In the genomic region with DNA sequence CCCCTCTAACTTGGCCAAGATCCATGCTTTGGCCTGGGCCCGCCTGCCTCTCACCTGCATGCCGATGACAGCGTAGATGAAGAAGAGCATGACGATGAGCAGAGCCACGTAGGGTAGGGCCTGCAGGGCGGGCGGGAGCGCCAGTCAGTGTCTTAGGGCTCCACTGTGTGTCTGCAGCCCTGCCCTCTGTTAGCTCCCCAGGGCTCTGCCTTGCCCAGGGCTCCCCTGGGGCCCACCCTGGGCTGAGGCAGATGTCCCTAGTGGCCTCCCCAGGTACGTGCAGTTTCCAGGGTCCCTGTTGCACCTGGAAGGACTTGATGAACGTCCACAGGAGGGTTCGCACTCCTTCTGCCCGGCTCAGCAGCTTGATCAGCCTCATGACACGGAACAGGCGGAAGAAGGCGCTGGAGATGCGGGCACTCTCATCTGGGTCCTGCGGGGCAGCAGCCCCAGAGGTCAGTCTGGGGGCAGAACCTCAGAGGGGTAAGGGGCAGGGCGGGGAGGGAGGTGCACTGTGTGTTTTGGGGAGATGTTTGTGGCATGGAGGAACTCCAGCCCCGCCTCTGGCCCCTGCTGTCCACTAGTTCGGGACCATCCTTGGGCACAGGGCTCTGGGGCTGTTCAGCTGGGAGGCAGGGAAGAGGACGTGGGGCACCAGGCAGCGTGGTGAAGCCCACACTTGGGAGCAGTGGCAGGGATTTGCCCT, we compare ENCODE assay signal across 16 cellular contexts. TPM values are rescaled to one million over a fixed set of nuclear protein-coding genes. Genes with fewer than 3 reads are reported as not detected.
DNase-seq lines count a peak whose midpoint lies in the region; ATAC-seq, FAIRE-seq and TF ChIP-seq lines count a peak whose summit lies in the region.
"Had no signal": no experiment of that assay in that cellular context is flagged by ENCODE, and none has a peak within 500 bp of the region (broad histone marks: within the 10 kb centered on the region; RNA-seq: fewer than 3 reads in every experiment).

No MANE protein-coding gene starts in this region.

- CTCF ChIA-PET in A549 (lab: Yijun Ruan, JAX): no interaction called here

- peak; percentile 58 to 75; a peak in 4 of 6 replicates for ATAC-seq in A549

- POLR2A ChIA-PET in A549 (lab: Yijun Ruan, JAX): no interaction called here

- TF ChIP-seq RAD21 in A549 (conservative IDR thresholded peaks at IDR 0.05 in 1 of 2, IDR thresholded peaks at IDR 0.05 in 1 of 2): no peak

- in situ Hi-C loops in brain microvascular endothelial cell (cut with HindIII; ENCODE audit: low pct_ligation_motif_present, low sequenced_read_pairs): no loop called here

- no peak for DNase-seq in A549 (ENCODE audit: low read depth in 1 of 2, low spot score in 1 of 2)
- no peak for DNase-seq in GM12864 (ENCODE audit: low read depth)
- peak; percentile 9 for DNase-seq in NB4 (ENCODE audit: low read depth)
- no peak for DNase-seq in brain microvascular endothelial cell
- no peak for DNase-seq in NCI-H2081 (lab: John Stamatoyannopoulos, UW)
- DNase-seq in HuH-7.5 (ENCODE audit: low spot score): no peak
- no peak for DNase-seq in GM03348 (ENCODE audit: low spot score)
- no peak for DNase-seq in prostate gland (ENCODE audit: low spot score)
- DNase-seq: activated T-cell treated with anti-CD3 and anti-CD28 coated beads, Interleukin-2, amount 50 U/mL, for 1 hour; dermis blood vessel endothelial cell; NCI-H2029 treated with DMSO at 0.1 percent for 48 hours; NCI-H526 treated with DMSO at 0.1 percent for 48 hours had no signal

- H3K4me3 ChIP-seq in A549: no peak overlapping the region
- H3K4me3 ChIP-seq in GM12864 (ENCODE audit: low read depth, low read length): no peak overlapping the region
- no peak overlapping the region for H3K4me3 ChIP-seq in NB4 (ENCODE audit: low read depth, low read length)
- H3K4me3 ChIP-seq in brain microvascular endothelial cell (ENCODE audit: low read depth, low read length): no peak overlapping the region
- no peak overlapping the region for H3K4me3 ChIP-seq in prostate gland
- H3K4me3 ChIP-seq: breast epithelium, smooth muscle cell had no signal

- intact Hi-C loops in prostate gland (cut with DNase I): no loop called here

- TF ChIP-seq EP300 in A549 (IDR thresholded peaks at IDR 0.05): no peak

- TF ChIP-seq POLR2A in A549 (IDR thresholded peaks at IDR 0.05; ENCODE audit: low read length) (no peak), NB4 (IDR thresholded peaks at IDR 0.05; ENCODE audit: extremely low read depth, insufficient read length) (no peak), prostate gland (IDR thresholded peaks at IDR 0.05) (no peak)

- TF ChIP-seq CTCF in A549 (IDR thresholded peaks at IDR 0.05) (no peak), GM12864 (IDR thresholded peaks at IDR 0.05; ENCODE audit: low read depth, low read length, missing control alignments) (peak; percentile 35), NB4 (IDR thresholded peaks at IDR 0.05; ENCODE audit: low read depth, low read length) (peak; percentile 4), brain microvascular endothelial cell (IDR thresholded peaks at IDR 0.05; ENCODE audit: low read depth, low read length, missing control alignments) (peak; percentile 13), prostate gland (IDR thresholded peaks at IDR 0.05) (no peak)

- no peak for FAIRE-seq in A549 (lab: Jason Lieb, UNC)
- FAIRE-seq: TTC549 had no signal

- H3K27ac ChIP-seq in A549 (no peak overlapping the region), brain microvascular endothelial cell (no peak overlapping the region), prostate gland (no peak overlapping the region)
- H3K27ac ChIP-seq: breast epithelium, epithelial cell of prostate had no signal

- 79% methylated on average over 19 of the region's 22 CpGs for WGBS in A549 (ENCODE audit: missing lambda C conversion rate)
- 93% methylated on average over 22 of the region's 22 CpGs for WGBS in prostate gland

- H3K36me3 ChIP-seq in brain microvascular endothelial cell (replicated peaks) (no peaks in the 10 kb centered on the region), prostate gland (no peaks in the 10 kb centered on the region)
- H3K36me3 ChIP-seq: breast epithelium had no signal

- H3K27me3 ChIP-seq in brain microvascular endothelial cell (replicated peaks) (peaks cover 19% of the 10 kb centered on the region), prostate gland (replicated peaks; ENCODE audit: insufficient read depth) (no peaks in the 10 kb centered on the region)

- H3K4me1 ChIP-seq in A549: no peaks in the 10 kb centered on the region
- no peaks in the 10 kb centered on the region for H3K4me1 ChIP-seq in prostate gland (replicated peaks)
- H3K4me1 ChIP-seq: breast epithelium had no signal

- H3K9me3 ChIP-seq in A549 (no peaks in the 10 kb centered on the region), prostate gland (no peaks in the 10 kb centered on the region)
- H3K9me3 ChIP-seq: breast epithelium had no signal

- H3K4me2 ChIP-seq in A549: no peak overlapping the region
- H3K4me2 ChIP-seq: smooth muscle cell had no signal

TF ChIP-seq in A549, 52 proteins besides CTCF, POLR2A, EP300 and RAD21:
- TF ChIP-seq CHD4 (IDR thresholded peaks at IDR 0.05; ENCODE audit: borderline replicate concordance): no peak
- TF ChIP-seq EHF (CRISPR knock-in tag; IDR thresholded peaks at IDR 0.05): no peak
- TF ChIP-seq CBX8 (IDR thresholded peaks at IDR 0.05): no peak
- no peak for TF ChIP-seq HEYL (CRISPR knock-in tag; IDR thresholded peaks at IDR 0.05)
- TF ChIP-seq ZFP36 (IDR thresholded peaks at IDR 0.05; ENCODE audit: borderline replicate concordance, partially characterized antibody): no peak
- TF ChIP-seq FOSB (CRISPR knock-in tag; IDR thresholded peaks at IDR 0.05): no peak
- no peak for TF ChIP-seq RNF2 (IDR thresholded peaks at IDR 0.05; ENCODE audit: borderline replicate concordance, low read depth)
- no peak for TF ChIP-seq ESRRA (IDR thresholded peaks at IDR 0.05; ENCODE audit: borderline replicate concordance, low read length)
- TF ChIP-seq HOXA7 (CRISPR knock-in tag; IDR thresholded peaks at IDR 0.05): no peak
- TF ChIP-seq, protein P1, sequence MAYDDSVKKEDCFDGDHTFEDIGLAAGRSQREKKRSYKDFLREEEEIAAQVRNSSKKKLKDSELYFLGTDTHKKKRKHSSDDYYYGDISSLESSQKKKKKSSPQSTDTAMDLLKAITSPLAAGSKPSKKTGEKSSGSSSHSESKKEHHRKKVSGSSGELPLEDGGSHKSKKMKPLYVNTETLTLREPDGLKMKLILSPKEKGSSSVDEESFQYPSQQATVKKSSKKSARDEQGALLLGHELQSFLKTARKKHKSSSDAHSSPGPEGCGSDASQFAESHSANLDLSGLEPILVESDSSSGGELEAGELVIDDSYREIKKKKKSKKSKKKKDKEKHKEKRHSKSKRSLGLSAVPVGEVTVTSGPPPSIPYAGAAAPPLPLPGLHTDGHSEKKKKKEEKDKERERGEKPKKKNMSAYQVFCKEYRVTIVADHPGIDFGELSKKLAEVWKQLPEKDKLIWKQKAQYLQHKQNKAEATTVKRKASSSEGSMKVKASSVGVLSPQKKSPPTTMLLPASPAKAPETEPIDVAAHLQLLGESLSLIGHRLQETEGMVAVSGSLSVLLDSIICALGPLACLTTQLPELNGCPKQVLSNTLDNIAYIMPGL (CRISPR knock-in tag; IDR thresholded peaks at IDR 0.05; ENCODE audit: borderline replicate concordance): no peak
- TF ChIP-seq, protein P2, sequence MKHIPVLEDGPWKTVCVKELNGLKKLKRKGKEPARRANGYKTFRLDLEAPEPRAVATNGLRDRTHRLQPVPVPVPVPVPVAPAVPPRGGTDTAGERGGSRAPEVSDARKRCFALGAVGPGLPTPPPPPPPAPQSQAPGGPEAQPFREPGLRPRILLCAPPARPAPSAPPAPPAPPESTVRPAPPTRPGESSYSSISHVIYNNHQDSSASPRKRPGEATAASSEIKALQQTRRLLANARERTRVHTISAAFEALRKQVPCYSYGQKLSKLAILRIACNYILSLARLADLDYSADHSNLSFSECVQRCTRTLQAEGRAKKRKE (CRISPR knock-in tag; IDR thresholded peaks at IDR 0.05; ENCODE audit: low read depth): no peak
- no peak for TF ChIP-seq ZC3H11A (IDR thresholded peaks at IDR 0.05)
- no peak for TF ChIP-seq CHD2 (IDR thresholded peaks at IDR 0.05; ENCODE audit: low read length, partially characterized antibody)

RNA-seq across cellular contexts. Expression of a gene that starts 29.8 kb away (rescaled TPM):
- polyA plus RNA-seq in A549 (2011; rRNA removed): 3.6 and 3.8 TPM in 2 replicates
- polyA plus RNA-seq in A549 (2012; cell fraction: cytosol; rRNA removed): 2.7 and 3.6 TPM in 2 replicates
- 10.1 and 11.6 TPM in 2 replicates for polyA plus RNA-seq in A549 (2012; cell fraction: nucleus; rRNA removed)
- 1.3 to 1.5 TPM (median 1.4 TPM) in 3 replicates for polyA plus RNA-seq in A549 (2017; fragmentation: RNase III; extraction: RNeasy Plus Mini Kit Qiagen cat#74134 plus additional on column Dnase treatment)
- 5.2 and 7.1 TPM in 2 replicates for polyA minus RNA-seq in A549 (2011; rRNA and poly(A)+ RNA removed)
- total RNA-seq in prostate gland: 10 to 100 TPM in 1 of 2 donors, under 1 TPM in 1; 0.46 to 10.5 TPM

RNA-seq across cellular contexts. Expression of a gene that starts 58.9 kb away (rescaled TPM):
- 0.01 and 0.03 TPM in 2 replicates for polyA plus RNA-seq in A549 (2011; rRNA removed)
- polyA plus RNA-seq in A549 (2012; cell fraction: cytosol; rRNA removed): under 0.01 and 0.01 TPM in 2 replicates
- 0.01 TPM in 1 of 2 replicates, not detected in the other for polyA plus RNA-seq in A549 (2012; cell fraction: nucleus; rRNA removed)
- polyA plus RNA-seq in A549 (2017; fragmentation: RNase III; extraction: RNeasy Plus Mini Kit Qiagen cat#74134 plus additional on column Dnase treatment): not detected in 3 replicates
- 0.05 and 0.08 TPM in 2 replicates for polyA minus RNA-seq in A549 (2011; rRNA and poly(A)+ RNA removed)
- under 1 TPM in 1 of 2 donors, not detected in 1; 0.55 TPM for total RNA-seq in prostate gland
- total RNA-seq: breast epithelium, dermis blood vessel endothelial cell, smooth muscle cell had no signal
- polyA plus RNA-seq: smooth muscle cell had no signal

Comparison
In these comparisons a context has a peak if more than half of its experiments do, and no peak if none do; other contexts are left out.
1. CTCF ChIP-seq: peak in GM12864 (single experiment), NB4 (single experiment) and brain microvascular endothelial cell (single experiment); none in A549 (single experiment) and prostate gland (0 of 4).